Comparison of ENCODE assay signal across 1 cellular context in genomic region chr16:81728435-81728834, GRCh38.
TF ChIP-seq lines count a peak whose summit lies in the region.

No MANE protein-coding gene starts in this region.

TF ChIP-seq in K562, 482 proteins besides CTCF, POLR2A, EP300 and RAD21 (continued from another document):
- TF ChIP-seq ZBTB2 (IDR thresholded peaks at IDR 0.05) (peak; percentile 55; the same call in 1 of the 2 replicates), ZBTB17 (CRISPR knock-in tag; IDR thresholded peaks at IDR 0.05) (no peak), HLTF (IDR thresholded peaks at IDR 0.05) (peak; percentile 69; the same call in 1 of the 2 replicates), OTX1 (CRISPR knock-in tag; IDR thresholded peaks at IDR 0.05) (peak; percentile 80), SMARCE1 (IDR thresholded peaks at IDR 0.05) (no peak), POU5F1 (IDR thresholded peaks at IDR 0.05; ENCODE audit: borderline replicate concordance, low read depth, low read length, partially characterized antibody) (no peak), MCM7 (IDR thresholded peaks at IDR 0.05) (peak in 1 of 2 experiments; percentile 59; a peak in 1 of 4 replicates), PBX2 (CRISPR knock-in tag; IDR thresholded peaks at IDR 0.05; ENCODE audit: low read depth) (no peak), PBX2 (tag; conservative IDR thresholded peaks at IDR 0.05; ENCODE audit: low read depth) (no peak), SMARCA5 (IDR thresholded peaks at IDR 0.05) (0 out of 2 replicates have a peak, but pooled peaks have one; percentile 55), CC2D1A (IDR thresholded peaks at IDR 0.05) (peak; percentile 25; the same call in 1 of the 2 replicates), EHMT2 (IDR thresholded peaks at IDR 0.05) (peak; percentile 66; the same call in 1 of the 2 replicates), TCF7L2 (IDR thresholded peaks at IDR 0.05; ENCODE audit: low read depth, low read length) (no peak), ARHGAP35 (IDR thresholded peaks at IDR 0.05; ENCODE audit: partially characterized antibody) (peak; percentile 35), MLLT1 (IDR thresholded peaks at IDR 0.05) (peak in 1 of 2 experiments; percentile 35; a peak in 1 of 4 replicates), RBM17 (IDR thresholded peaks at IDR 0.05; ENCODE audit: borderline replicate concordance, low read depth, low read length) (no peak), ZBTB5 (IDR thresholded peaks at IDR 0.05) (0 out of 2 replicates have a peak, but pooled peaks have one; percentile 26), DNMT1 (IDR thresholded peaks at IDR 0.05) (no peak), NCOA4 (IDR thresholded peaks at IDR 0.05; ENCODE audit: partially characterized antibody) (peak; percentile 23), ZNF347 (CRISPR knock-in tag; IDR thresholded peaks at IDR 0.05; ENCODE audit: low read depth) (no peak), THRB (CRISPR knock-in tag; conservative IDR thresholded peaks at IDR 0.05) (peak; percentile 95), ASH1L (IDR thresholded peaks at IDR 0.05; ENCODE audit: borderline replicate concordance, low read depth, partially characterized antibody) (peak; percentile 44), CREB3L1 (IDR thresholded peaks at IDR 0.05; ENCODE audit: borderline replicate concordance, low read depth) (no peak), HDAC1 (IDR thresholded peaks at IDR 0.05) (peak in 1 of 2 experiments; percentile 58; a peak in 1 of 4 replicates), ELF4 (CRISPR knock-in tag; IDR thresholded peaks at IDR 0.05) (peak; percentile 78; the same call in 1 of the 2 replicates)
